In the genomic region with DNA sequence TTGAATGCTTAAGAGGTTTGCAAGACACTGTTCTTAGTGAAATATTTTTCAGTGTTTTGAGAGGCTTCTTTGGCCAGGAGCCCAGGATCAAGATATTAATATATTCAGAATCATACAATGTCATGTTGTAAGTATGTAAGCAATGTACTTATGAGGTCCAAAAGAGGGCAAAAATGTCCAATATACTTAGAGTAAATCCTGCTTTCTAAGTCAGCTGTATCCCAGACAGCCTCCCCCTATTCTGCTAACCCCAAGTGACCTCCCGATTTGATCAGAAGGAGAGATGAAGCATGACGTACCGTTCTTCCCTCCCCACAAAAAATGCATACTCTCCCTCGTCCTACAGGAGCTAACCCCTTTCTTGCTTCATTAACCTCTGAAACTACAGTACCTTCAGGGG, we compare ENCODE assay signal across 9 cellular contexts.
A peak's percentile ranks its signal among the peaks of the same experiment; 100 is the strongest.
DNase-seq lines count a peak whose midpoint lies in the region; ATAC-seq and TF ChIP-seq lines count a peak whose summit lies in the region.
"Had no signal": no experiment of that assay in that cellular context is flagged by ENCODE, and none has a peak within 500 bp of the region (broad histone marks: within the 10 kb centered on the region; RNA-seq: fewer than 3 reads in every experiment).

No MANE protein-coding gene starts in this region.

- H3K4me1 Mint-ChIP-seq in HFFc6 (ENCODE audit: low read depth) (peaks cover 54% of the 10 kb centered on the region), mesothelial cell of epicardium (peaks cover 31% of the 10 kb centered on the region), T-helper 17 cell (peaks cover 5% of the 10 kb centered on the region)

- DNase-seq in HFFc6 = peak; percentile 66
- no peak for DNase-seq in coronary artery (ENCODE audit: low spot score)
- no peak for DNase-seq in mesothelial cell of epicardium (ENCODE audit: low spot score in 2 of 2, unreplicated experiment in 2 of 2)
- DNase-seq in tibial artery = no peak
- DNase-seq in T-helper 17 cell = no peak
- DNase-seq in ACHN = no peak
- DNase-seq in NCI-H526 treated with DMSO at 0.1 percent for 48 hours (lab: John Stamatoyannopoulos, UW) = no peak
- DNase-seq: effector memory CD4-positive, alpha-beta T cell; Kasumi-1 had no signal

- H3K36me3 ChIP-seq in tibial artery = peaks cover 0 to 36% (median 14%) of the 10 kb centered on the region in 3 donors

- H3K9me3 Mint-ChIP-seq in HFFc6 = no peaks in the 10 kb centered on the region
- H3K9me3 Mint-ChIP-seq in mesothelial cell of epicardium = no peaks in the 10 kb centered on the region

- H3K4me3 ChIP-seq in coronary artery = no peak overlapping the region
- no peak overlapping the region for H3K4me3 ChIP-seq in tibial artery

- TF ChIP-seq CTCF in HFFc6 (IDR thresholded peaks at IDR 0.05) (no peak), coronary artery (IDR thresholded peaks at IDR 0.05) (no peak), mesothelial cell of epicardium (IDR thresholded peaks at IDR 0.05; ENCODE audit: unreplicated experiment) (no peak), tibial artery (IDR thresholded peaks at IDR 0.05) (no peak)

- H3K36me3 Mint-ChIP-seq in HFFc6 (ENCODE audit: low read depth) (peaks cover 32% of the 10 kb centered on the region; the same call in 1 of the 2 replicates), mesothelial cell of epicardium (peaks cover 15% of the 10 kb centered on the region), T-helper 17 cell (ENCODE audit: low read depth) (peaks cover 4% of the 10 kb centered on the region)

- H3K9me3 ChIP-seq in tibial artery = no peaks in the 10 kb centered on the region
- no peaks in the 10 kb centered on the region for H3K9me3 ChIP-seq in T-helper 17 cell (ENCODE audit: control insufficient read depth, low read length, poor library complexity, severe bottlenecking)

- H3K4me1 ChIP-seq in tibial artery = peaks cover 0 to 54% (median 33%) of the 10 kb centered on the region in 4 donors

- no peaks in the 10 kb centered on the region for H3K27me3 ChIP-seq in tibial artery

- peak overlapping the region; percentile 47 for H3K4me3 Mint-ChIP-seq in HFFc6
- H3K4me3 Mint-ChIP-seq in mesothelial cell of epicardium = peak overlapping the region; percentile 2
- no peak overlapping the region for H3K4me3 Mint-ChIP-seq in T-helper 17 cell

- H3K27me3 Mint-ChIP-seq in HFFc6 (ENCODE audit: insufficient read depth) (no peaks in the 10 kb centered on the region; the same call in 1 of the 2 replicates), mesothelial cell of epicardium (ENCODE audit: low read depth) (no peaks in the 10 kb centered on the region), T-helper 17 cell (no peaks in the 10 kb centered on the region)

- in situ Hi-C loops in ACHN (cut with HindIII; ENCODE audit: low pct_ligation_motif_present, low pct_unique_long_range_greater_than_20kb, low sequenced_read_pairs) = no loop called here

- intact Hi-C loops in tibial artery (cut with DNase I; ENCODE audit: low total_unique reads) = loop anchor here (5.0 kb wide), 1 partner anchor 82 kb away; no protein-coding TSS in a partner anchor

- H3K27ac Mint-ChIP-seq in HFFc6 (peak overlapping the region; percentile 80), mesothelial cell of epicardium (peak overlapping the region; percentile 97), T-helper 17 cell (no peak overlapping the region)

- H3K27ac ChIP-seq in coronary artery = peak overlapping the region; percentile 4 to 68
- peak overlapping the region; percentile 62 to 76 for H3K27ac ChIP-seq in tibial artery

- no peak for ATAC-seq in T-helper 17 cell
